In genomic region chr6:155549028-155549798, GRCh38 we compare ENCODE assay signal across 8 cellular contexts.
"Had no signal": no experiment of that assay in that cellular context is flagged by ENCODE, and none has a peak within 500 bp of the region (broad histone marks: within the 10 kb centered on the region; RNA-seq: fewer than 3 reads in every experiment).

No MANE protein-coding gene starts in this region.

- H3K36me3 ChIP-seq: HAP-1 had no signal

- DNase-seq: GM23248, H7, HFFc6, KG1 had no signal

- H3K4me3 ChIP-seq: GM23248, HAP-1 had no signal

- H3K27ac ChIP-seq: GM23248 had no signal

- H3K27ac Mint-ChIP-seq: HFFc6, IgD-negative memory B cell had no signal

- FAIRE-seq: HTR-8/SVneo had no signal

- H3K9me3 Mint-ChIP-seq: HFFc6, IgD-negative memory B cell had no signal

- H2AFZ ChIP-seq: GM23248 had no signal

- ATAC-seq: HCT116 had no signal

- H3K9ac ChIP-seq: GM23248 had no signal

- H3K9me3 ChIP-seq: HAP-1 had no signal

- H3K27me3 Mint-ChIP-seq: IgD-negative memory B cell had no signal

- H3K4me1 ChIP-seq: HAP-1 had no signal

- H3K4me1 Mint-ChIP-seq: IgD-negative memory B cell had no signal

- H3K4me3 Mint-ChIP-seq: HFFc6, IgD-negative memory B cell had no signal
